19 cellular contexts compared by ENCODE assay signal in the genomic region with DNA sequence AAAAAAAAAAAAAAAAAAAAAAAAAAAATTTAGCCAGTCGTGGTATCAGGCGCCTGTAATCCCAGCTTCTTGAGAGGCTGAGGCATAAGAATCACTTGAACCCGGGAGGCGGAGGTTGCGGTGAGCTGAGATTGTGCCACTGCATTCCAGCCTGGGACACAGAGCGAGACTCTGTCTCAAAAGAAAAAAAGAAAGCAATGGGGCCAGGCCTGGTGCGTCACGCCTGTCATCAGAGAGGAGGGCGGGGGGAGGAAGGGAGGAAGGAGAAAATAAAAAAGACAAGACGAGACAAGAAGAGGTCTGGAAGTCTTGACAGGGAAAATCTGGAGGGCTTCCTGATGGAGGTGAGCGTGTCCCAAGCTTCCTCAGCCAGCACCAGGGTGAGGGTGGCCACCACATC. TPM values are rescaled to one million over a fixed set of nuclear protein-coding genes. Genes with fewer than 3 reads are reported as not detected.
DNase-seq lines count a peak whose midpoint lies in the region; ATAC-seq, FAIRE-seq and TF ChIP-seq lines count a peak whose summit lies in the region.
"Had no signal": no experiment of that assay in that cellular context is flagged by ENCODE, and none has a peak within 500 bp of the region (broad histone marks: within the 10 kb centered on the region; RNA-seq: fewer than 3 reads in every experiment).

No MANE protein-coding gene starts in this region.

- H3K27ac ChIP-seq in cardiac muscle cell (peak overlapping the region; percentile 54), pancreas (no peak overlapping the region)
- H3K27ac ChIP-seq: BLaER1, KMS-11 had no signal

- H3K27me3 ChIP-seq in cardiac muscle cell, result peaks cover 53% of the 10 kb centered on the region
- H3K27me3 ChIP-seq in bronchial epithelial cell (ENCODE audit: control insufficient read depth, insufficient read depth, low read length), result peaks cover 15% of the 10 kb centered on the region
- H3K27me3 ChIP-seq in pancreas, result peaks cover 0 to 29% (median 0%) of the 10 kb centered on the region in 4 donors

- H3K9me3 ChIP-seq in cardiac muscle cell (ENCODE audit: low read depth) (no peaks in the 10 kb centered on the region), pancreas (no peaks in the 10 kb centered on the region)
- H3K9me3 ChIP-seq: BLaER1, MG63 had no signal

- no peak for FAIRE-seq in bronchial epithelial cell (lab: Jason Lieb, UNC)
- no peak for FAIRE-seq in pancreas (lab: Jason Lieb, UNC)
- FAIRE-seq: GM12878, GM18507, HepG2 had no signal

- H3K4me1 Mint-ChIP-seq in neural crest cell, result peaks cover 52% of the 10 kb centered on the region

- TF ChIP-seq CTCF in cardiac muscle cell (IDR thresholded peaks at IDR 0.05; ENCODE audit: low read depth, low read length), result no peak
- no peak for TF ChIP-seq CTCF in bronchial epithelial cell (IDR thresholded peaks at IDR 0.05; ENCODE audit: insufficient read depth, low read length, severe bottlenecking)
- TF ChIP-seq CTCF in neural crest cell (conservative IDR thresholded peaks at IDR 0.05), result no peak
- TF ChIP-seq CTCF in pancreas (IDR thresholded peaks at IDR 0.05), result no peak

- 29 to 34% methylated on average over 10 to 11 of the region's 11 CpGs for WGBS in pancreas, 2 donors

- intact Hi-C loops in cardiac septum (cut with DNase I), result no loop called here
- intact Hi-C loops in pancreas (cut with DNase I), result no loop called here

- no peaks in the 10 kb centered on the region for H3K9me3 Mint-ChIP-seq in neural crest cell
- H3K9me3 Mint-ChIP-seq: CD8-positive, alpha-beta T cell had no signal

- peak overlapping the region; percentile 81 for H3K27ac Mint-ChIP-seq in neural crest cell (ENCODE audit: unreplicated experiment)
- H3K27ac Mint-ChIP-seq: CD8-positive, alpha-beta T cell had no signal

- peaks cover 21% of the 10 kb centered on the region for H3K27me3 Mint-ChIP-seq in neural crest cell (ENCODE audit: low read depth)

- no peak overlapping the region for H3K4me3 ChIP-seq in cardiac muscle cell
- H3K4me3 ChIP-seq in bronchial epithelial cell (ENCODE audit: low read depth, low read length), result no peak overlapping the region
- H3K4me3 ChIP-seq in pancreas, result no peak overlapping the region
- H3K4me3 ChIP-seq: BLaER1, GM12878, MG63 had no signal

- H3K4me1 ChIP-seq in cardiac muscle cell (ENCODE audit: low read depth) (peaks cover 9% of the 10 kb centered on the region), pancreas (no peaks in the 10 kb centered on the region)
- H3K4me1 ChIP-seq: BLaER1 had no signal

- peak overlapping the region; percentile 16 for H3K4me3 Mint-ChIP-seq in neural crest cell
- H3K4me3 Mint-ChIP-seq: CD8-positive, alpha-beta T cell had no signal

- no peak for ATAC-seq in pancreas
- ATAC-seq: CD8-positive, alpha-beta T cell; GM12878; HepG2 had no signal

- no peaks in the 10 kb centered on the region for H3K36me3 ChIP-seq in cardiac muscle cell
- H3K36me3 ChIP-seq in bronchial epithelial cell (ENCODE audit: control insufficient read depth, insufficient read depth, low read length), result no peaks in the 10 kb centered on the region
- no peaks in the 10 kb centered on the region for H3K36me3 ChIP-seq in pancreas
- H3K36me3 ChIP-seq: BLaER1, MG63 had no signal

- no peaks in the 10 kb centered on the region for H3K36me3 Mint-ChIP-seq in neural crest cell (ENCODE audit: low read depth)
- H3K36me3 Mint-ChIP-seq: CD8-positive, alpha-beta T cell had no signal

- peak in 1 of 2 donors; percentile 29 for DNase-seq in cardiac muscle cell (ENCODE audit: low read depth in 1 of 2, low spot score in 1 of 2)
- DNase-seq in cardiac septum (ENCODE audit: low spot score), result no peak
- DNase-seq in bronchial epithelial cell (ENCODE audit: low read depth), result peak; percentile 16
- DNase-seq in neural crest cell (ENCODE audit: low read depth, low spot score), result no peak
- DNase-seq in pancreas, result no peak
- no peak for DNase-seq in effector CD8-positive, alpha-beta T cell (lab: John Stamatoyannopoulos, UW)
- DNase-seq in GM19240 (ENCODE audit: insufficient read length, low spot score), result no peak
- DNase-seq in cerebellar cortex (ENCODE audit: low spot score), result no peak
- DNase-seq: 8988T; CD8-positive, alpha-beta T cell; GDM1; MG63; NCI-H1092 treated with DMSO at 0.1 percent for 48 hours; NCI-H510A treated with DMSO at 0.1 percent for 48 hours had no signal

RNA-seq across cellular contexts. Expression of a gene that starts 54.9 kb away (rescaled TPM):
- total RNA-seq in cardiac muscle cell (247 and 351 TPM in 2 replicates), cardiac septum (37.5 TPM), bronchial epithelial cell (7.4 and 10.3 TPM in 2 replicates), neural crest cell (333 and 357 TPM in 2 replicates), pancreas (10 to 100 TPM; 62.8 to 91.2 (median 73.9) TPM)
- polyA plus RNA-seq in cardiac muscle cell (46.0 and 68.7 TPM in 2 replicates), pancreas (10 to 100 TPM; 14.8 to 24.8 TPM)

RNA-seq across cellular contexts. Expression of a gene that starts 59.7 kb away (rescaled TPM):
- not detected in 2 replicates for total RNA-seq in cardiac muscle cell
- polyA plus RNA-seq in cardiac muscle cell, result 0.60 TPM in 1 of 2 replicates, not detected in the other
- total RNA-seq in cardiac septum, result not detected
- total RNA-seq in bronchial epithelial cell, result not detected in 2 replicates
- total RNA-seq in neural crest cell, result not detected in 2 replicates
- not detected for total RNA-seq in pancreas
- not detected for polyA plus RNA-seq in pancreas
- total RNA-seq: CD8-positive, alpha-beta T cell; GM12878; HepG2 had no signal
- polyA plus RNA-seq: GM12878, HepG2 had no signal
